ENCODE assay signal across 1 cellular context in the genomic region with DNA sequence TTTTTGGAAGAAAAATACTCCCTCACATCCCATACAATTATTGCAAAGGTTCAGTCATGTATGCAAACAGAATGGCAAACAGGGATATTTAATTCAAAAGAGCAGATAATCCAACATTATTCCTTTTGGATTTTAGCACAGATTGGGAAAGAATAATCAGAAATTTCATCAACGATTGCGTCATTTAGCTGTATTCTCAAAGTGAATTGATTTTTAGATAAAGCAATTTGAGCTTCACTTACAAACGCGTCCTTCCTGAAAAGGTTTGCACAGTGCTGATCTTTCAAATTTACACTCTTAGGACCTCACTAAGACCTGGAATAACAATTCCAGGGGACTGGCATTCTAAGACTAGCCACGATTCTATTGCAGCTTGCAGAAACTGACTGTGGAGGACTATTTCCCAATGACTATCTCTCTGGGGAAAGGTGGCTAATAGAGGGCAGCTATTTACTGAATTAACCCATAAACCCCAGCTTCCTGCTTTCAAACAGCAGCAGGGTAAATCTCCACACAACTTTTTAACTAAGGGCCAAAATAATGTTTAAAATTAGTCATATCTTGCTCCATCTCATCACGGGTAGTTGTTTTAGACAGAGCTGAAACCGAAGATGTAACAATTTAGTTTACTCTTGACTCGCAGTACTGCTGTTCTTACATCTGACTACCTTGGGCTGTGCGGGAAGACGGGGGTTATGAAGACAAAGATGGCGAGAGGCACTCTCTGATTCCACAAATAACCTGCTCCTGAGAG.
A peak's percentile ranks its signal among the peaks of the same experiment; 100 is the strongest.
TF ChIP-seq lines count a peak whose summit lies in the region.

No MANE protein-coding gene starts in this region.

TF ChIP-seq in HepG2, 621 proteins besides CTCF, POLR2A, EP300 and RAD21 (continued from another document and continues in another):
- TF ChIP-seq RBFOX2 (IDR thresholded peaks at IDR 0.05; ENCODE audit: low read depth, low read length): no peak
- TF ChIP-seq ZNF550 (CRISPR knock-in tag; IDR thresholded peaks at IDR 0.05; ENCODE audit: borderline replicate concordance): no peak
- TF ChIP-seq ZNF3 (CRISPR knock-in tag; IDR thresholded peaks at IDR 0.05): no peak
- no peak for TF ChIP-seq ZNF30 (CRISPR knock-in tag; IDR thresholded peaks at IDR 0.05)
- peak; percentile 66 for TF ChIP-seq NCOA2 (CRISPR knock-in tag; IDR thresholded peaks at IDR 0.05)
- TF ChIP-seq ZSCAN12 (CRISPR knock-in tag; IDR thresholded peaks at IDR 0.05): no peak
- no peak for TF ChIP-seq RXRB (CRISPR knock-in tag; IDR thresholded peaks at IDR 0.05; ENCODE audit: borderline replicate concordance)
- TF ChIP-seq POLR2AphosphoS5 (IDR thresholded peaks at IDR 0.05; ENCODE audit: low read depth, low read length): no peak
- TF ChIP-seq, protein P1, sequence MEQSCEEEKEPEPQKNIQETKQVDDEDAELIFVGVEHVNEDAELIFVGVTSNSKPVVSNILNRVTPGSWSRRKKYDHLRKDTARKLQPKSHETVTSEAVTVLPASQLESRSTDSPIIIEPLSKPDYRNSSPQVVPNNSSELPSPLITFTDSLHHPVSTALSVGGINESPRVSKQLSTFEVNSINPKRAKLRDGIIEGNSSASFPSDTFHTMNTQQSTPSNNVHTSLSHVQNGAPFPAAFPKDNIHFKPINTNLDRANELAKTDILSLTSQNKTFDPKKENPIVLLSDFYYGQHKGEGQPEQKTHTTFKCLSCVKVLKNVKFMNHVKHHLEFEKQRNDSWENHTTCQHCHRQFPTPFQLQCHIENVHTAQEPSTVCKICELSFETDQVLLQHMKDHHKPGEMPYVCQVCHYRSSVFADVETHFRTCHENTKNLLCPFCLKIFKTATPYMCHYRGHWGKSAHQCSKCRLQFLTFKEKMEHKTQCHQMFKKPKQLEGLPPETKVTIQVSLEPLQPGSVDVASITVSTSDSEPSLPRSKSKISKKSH (CRISPR knock-in tag; IDR thresholded peaks at IDR 0.05; ENCODE audit: borderline replicate concordance): no peak
- TF ChIP-seq ZSCAN20 (CRISPR knock-in tag; IDR thresholded peaks at IDR 0.05; ENCODE audit: borderline replicate concordance): no peak
- TF ChIP-seq ZBTB3 (CRISPR knock-in tag; IDR thresholded peaks at IDR 0.05; ENCODE audit: borderline replicate concordance, low read depth): no peak
- TF ChIP-seq MEIS1 (CRISPR knock-in tag; IDR thresholded peaks at IDR 0.05; ENCODE audit: borderline replicate concordance): no peak
- peak; percentile 81; the same call in 1 of the 2 replicates for TF ChIP-seq FOXJ3 (CRISPR knock-in tag; IDR thresholded peaks at IDR 0.05; ENCODE audit: borderline replicate concordance)
- TF ChIP-seq, protein P2, sequence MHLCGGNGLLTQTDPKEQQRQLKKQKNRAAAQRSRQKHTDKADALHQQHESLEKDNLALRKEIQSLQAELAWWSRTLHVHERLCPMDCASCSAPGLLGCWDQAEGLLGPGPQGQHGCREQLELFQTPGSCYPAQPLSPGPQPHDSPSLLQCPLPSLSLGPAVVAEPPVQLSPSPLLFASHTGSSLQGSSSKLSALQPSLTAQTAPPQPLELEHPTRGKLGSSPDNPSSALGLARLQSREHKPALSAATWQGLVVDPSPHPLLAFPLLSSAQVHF (CRISPR knock-in tag; IDR thresholded peaks at IDR 0.05): no peak
- no peak for TF ChIP-seq NFE2L1 (CRISPR knock-in tag; IDR thresholded peaks at IDR 0.05; ENCODE audit: borderline replicate concordance)
- TF ChIP-seq, protein P3, sequence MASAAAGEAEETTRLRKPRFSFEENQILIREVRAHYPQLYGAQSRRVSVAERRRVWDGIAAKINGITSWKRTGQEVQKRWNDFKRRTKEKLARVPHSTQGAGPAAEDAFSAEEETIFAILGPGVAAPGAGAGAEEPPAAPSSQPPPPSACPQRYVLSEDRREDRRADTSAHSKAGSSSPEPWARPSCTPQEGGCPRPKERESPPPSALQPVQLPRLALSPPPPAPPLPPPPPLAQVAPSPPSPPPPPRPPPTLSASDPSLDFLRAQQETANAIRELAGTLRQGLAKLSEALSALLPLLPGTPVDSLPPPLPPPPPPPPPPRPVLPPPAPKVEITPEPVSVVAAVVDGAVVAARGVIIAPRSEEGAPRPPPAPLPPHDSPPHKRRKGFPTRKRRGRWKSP (CRISPR knock-in tag; IDR thresholded peaks at IDR 0.05): no peak
- TF ChIP-seq ZNF564 (CRISPR knock-in tag; IDR thresholded peaks at IDR 0.05): no peak
- TF ChIP-seq, protein P4, sequence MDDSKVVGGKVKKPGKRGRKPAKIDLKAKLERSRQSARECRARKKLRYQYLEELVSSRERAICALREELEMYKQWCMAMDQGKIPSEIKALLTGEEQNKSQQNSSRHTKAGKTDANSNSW (CRISPR knock-in tag; IDR thresholded peaks at IDR 0.05; ENCODE audit: borderline replicate concordance): no peak
- TF ChIP-seq JUNB (CRISPR knock-in tag; IDR thresholded peaks at IDR 0.05; ENCODE audit: borderline replicate concordance): no peak
- TF ChIP-seq LCORL (IDR thresholded peaks at IDR 0.05): no peak
- TF ChIP-seq LCORL (CRISPR knock-in tag; IDR thresholded peaks at IDR 0.05): no peak
- no peak for TF ChIP-seq ZNF850 (CRISPR knock-in tag; conservative IDR thresholded peaks at IDR 0.05)
- TF ChIP-seq, protein P5, sequence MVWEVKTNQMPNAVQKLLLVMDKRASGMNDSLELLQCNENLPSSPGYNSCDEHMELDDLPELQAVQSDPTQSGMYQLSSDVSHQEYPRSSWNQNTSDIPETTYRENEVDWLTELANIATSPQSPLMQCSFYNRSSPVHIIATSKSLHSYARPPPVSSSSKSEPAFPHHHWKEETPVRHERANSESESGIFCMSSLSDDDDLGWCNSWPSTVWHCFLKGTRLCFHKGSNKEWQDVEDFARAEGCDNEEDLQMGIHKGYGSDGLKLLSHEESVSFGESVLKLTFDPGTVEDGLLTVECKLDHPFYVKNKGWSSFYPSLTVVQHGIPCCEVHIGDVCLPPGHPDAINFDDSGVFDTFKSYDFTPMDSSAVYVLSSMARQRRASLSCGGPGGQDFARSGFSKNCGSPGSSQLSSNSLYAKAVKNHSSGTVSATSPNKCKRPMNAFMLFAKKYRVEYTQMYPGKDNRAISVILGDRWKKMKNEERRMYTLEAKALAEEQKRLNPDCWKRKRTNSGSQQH (CRISPR knock-in tag; IDR thresholded peaks at IDR 0.05; ENCODE audit: low read depth): no peak
- TF ChIP-seq ZNF530 (CRISPR knock-in tag; IDR thresholded peaks at IDR 0.05; ENCODE audit: low read depth): no peak
- no peak for TF ChIP-seq SIX1 (CRISPR knock-in tag; IDR thresholded peaks at IDR 0.05; ENCODE audit: borderline replicate concordance)
- no peak for TF ChIP-seq SNAI1 (CRISPR knock-in tag; IDR thresholded peaks at IDR 0.05; ENCODE audit: borderline replicate concordance)
- TF ChIP-seq ONECUT2 (CRISPR knock-in tag; IDR thresholded peaks at IDR 0.05): peak; percentile 86
- no peak for TF ChIP-seq SAFB2 (CRISPR knock-in tag; IDR thresholded peaks at IDR 0.05; ENCODE audit: borderline replicate concordance, low read depth)
- TF ChIP-seq KLF6 (CRISPR knock-in tag; IDR thresholded peaks at IDR 0.05): peak; percentile 47; the same call in 1 of the 2 replicates
- TF ChIP-seq RARA (CRISPR knock-in tag; IDR thresholded peaks at IDR 0.05): no peak
- no peak for TF ChIP-seq KDM1A (CRISPR knock-in tag; IDR thresholded peaks at IDR 0.05)
- no peak for TF ChIP-seq ZNF333 (CRISPR knock-in tag; IDR thresholded peaks at IDR 0.05; ENCODE audit: borderline replicate concordance)
- TF ChIP-seq, protein P6, sequence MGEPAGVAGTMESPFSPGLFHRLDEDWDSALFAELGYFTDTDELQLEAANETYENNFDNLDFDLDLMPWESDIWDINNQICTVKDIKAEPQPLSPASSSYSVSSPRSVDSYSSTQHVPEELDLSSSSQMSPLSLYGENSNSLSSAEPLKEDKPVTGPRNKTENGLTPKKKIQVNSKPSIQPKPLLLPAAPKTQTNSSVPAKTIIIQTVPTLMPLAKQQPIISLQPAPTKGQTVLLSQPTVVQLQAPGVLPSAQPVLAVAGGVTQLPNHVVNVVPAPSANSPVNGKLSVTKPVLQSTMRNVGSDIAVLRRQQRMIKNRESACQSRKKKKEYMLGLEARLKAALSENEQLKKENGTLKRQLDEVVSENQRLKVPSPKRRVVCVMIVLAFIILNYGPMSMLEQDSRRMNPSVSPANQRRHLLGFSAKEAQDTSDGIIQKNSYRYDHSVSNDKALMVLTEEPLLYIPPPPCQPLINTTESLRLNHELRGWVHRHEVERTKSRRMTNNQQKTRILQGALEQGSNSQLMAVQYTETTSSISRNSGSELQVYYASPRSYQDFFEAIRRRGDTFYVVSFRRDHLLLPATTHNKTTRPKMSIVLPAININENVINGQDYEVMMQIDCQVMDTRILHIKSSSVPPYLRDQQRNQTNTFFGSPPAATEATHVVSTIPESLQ (CRISPR knock-in tag; conservative IDR thresholded peaks at IDR 0.05): no peak
- TF ChIP-seq CHD2 (IDR thresholded peaks at IDR 0.05; ENCODE audit: low read depth, low read length): no peak
- TF ChIP-seq, protein P7, sequence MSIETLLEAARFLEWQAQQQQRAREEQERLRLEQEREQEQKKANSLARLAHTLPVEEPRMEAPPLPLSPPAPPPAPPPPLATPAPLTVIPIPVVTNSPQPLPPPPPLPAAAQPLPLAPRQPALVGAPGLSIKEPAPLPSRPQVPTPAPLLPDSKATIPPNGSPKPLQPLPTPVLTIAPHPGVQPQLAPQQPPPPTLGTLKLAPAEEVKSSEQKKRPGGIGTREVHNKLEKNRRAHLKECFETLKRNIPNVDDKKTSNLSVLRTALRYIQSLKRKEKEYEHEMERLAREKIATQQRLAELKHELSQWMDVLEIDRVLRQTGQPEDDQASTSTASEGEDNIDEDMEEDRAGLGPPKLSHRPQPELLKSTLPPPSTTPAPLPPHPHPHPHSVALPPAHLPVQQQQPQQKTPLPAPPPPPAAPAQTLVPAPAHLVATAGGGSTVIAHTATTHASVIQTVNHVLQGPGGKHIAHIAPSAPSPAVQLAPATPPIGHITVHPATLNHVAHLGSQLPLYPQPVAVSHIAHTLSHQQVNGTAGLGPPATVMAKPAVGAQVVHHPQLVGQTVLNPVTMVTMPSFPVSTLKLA (IDR thresholded peaks at IDR 0.05): no peak
- TF ChIP-seq RBM22 (optimal IDR thresholded peaks at IDR 0.05; ENCODE audit: low read length): peak; percentile 98
- TF ChIP-seq ZNF766 (CRISPR knock-in tag; IDR thresholded peaks at IDR 0.05; ENCODE audit: borderline replicate concordance): no peak
- TF ChIP-seq, protein P8, sequence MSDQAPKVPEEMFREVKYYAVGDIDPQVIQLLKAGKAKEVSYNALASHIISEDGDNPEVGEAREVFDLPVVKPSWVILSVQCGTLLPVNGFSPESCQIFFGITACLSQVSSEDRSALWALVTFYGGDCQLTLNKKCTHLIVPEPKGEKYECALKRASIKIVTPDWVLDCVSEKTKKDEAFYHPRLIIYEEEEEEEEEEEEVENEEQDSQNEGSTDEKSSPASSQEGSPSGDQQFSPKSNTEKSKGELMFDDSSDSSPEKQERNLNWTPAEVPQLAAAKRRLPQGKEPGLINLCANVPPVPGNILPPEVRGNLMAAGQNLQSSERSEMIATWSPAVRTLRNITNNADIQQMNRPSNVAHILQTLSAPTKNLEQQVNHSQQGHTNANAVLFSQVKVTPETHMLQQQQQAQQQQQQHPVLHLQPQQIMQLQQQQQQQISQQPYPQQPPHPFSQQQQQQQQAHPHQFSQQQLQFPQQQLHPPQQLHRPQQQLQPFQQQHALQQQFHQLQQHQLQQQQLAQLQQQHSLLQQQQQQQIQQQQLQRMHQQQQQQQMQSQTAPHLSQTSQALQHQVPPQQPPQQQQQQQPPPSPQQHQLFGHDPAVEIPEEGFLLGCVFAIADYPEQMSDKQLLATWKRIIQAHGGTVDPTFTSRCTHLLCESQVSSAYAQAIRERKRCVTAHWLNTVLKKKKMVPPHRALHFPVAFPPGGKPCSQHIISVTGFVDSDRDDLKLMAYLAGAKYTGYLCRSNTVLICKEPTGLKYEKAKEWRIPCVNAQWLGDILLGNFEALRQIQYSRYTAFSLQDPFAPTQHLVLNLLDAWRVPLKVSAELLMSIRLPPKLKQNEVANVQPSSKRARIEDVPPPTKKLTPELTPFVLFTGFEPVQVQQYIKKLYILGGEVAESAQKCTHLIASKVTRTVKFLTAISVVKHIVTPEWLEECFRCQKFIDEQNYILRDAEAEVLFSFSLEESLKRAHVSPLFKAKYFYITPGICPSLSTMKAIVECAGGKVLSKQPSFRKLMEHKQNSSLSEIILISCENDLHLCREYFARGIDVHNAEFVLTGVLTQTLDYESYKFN (CRISPR knock-in tag; conservative IDR thresholded peaks at IDR 0.05): 0 out of 2 replicates have a peak, but pooled peaks have one; percentile 34
- peak; percentile 68; the same call in 1 of the 2 replicates for TF ChIP-seq MIXL1 (CRISPR knock-in tag; IDR thresholded peaks at IDR 0.05)
- no peak for TF ChIP-seq GTF3A (CRISPR knock-in tag; conservative IDR thresholded peaks at IDR 0.05)
- TF ChIP-seq THYN1 (CRISPR knock-in tag; IDR thresholded peaks at IDR 0.05; ENCODE audit: borderline replicate concordance, low read depth): no peak
- TF ChIP-seq, protein P9, sequence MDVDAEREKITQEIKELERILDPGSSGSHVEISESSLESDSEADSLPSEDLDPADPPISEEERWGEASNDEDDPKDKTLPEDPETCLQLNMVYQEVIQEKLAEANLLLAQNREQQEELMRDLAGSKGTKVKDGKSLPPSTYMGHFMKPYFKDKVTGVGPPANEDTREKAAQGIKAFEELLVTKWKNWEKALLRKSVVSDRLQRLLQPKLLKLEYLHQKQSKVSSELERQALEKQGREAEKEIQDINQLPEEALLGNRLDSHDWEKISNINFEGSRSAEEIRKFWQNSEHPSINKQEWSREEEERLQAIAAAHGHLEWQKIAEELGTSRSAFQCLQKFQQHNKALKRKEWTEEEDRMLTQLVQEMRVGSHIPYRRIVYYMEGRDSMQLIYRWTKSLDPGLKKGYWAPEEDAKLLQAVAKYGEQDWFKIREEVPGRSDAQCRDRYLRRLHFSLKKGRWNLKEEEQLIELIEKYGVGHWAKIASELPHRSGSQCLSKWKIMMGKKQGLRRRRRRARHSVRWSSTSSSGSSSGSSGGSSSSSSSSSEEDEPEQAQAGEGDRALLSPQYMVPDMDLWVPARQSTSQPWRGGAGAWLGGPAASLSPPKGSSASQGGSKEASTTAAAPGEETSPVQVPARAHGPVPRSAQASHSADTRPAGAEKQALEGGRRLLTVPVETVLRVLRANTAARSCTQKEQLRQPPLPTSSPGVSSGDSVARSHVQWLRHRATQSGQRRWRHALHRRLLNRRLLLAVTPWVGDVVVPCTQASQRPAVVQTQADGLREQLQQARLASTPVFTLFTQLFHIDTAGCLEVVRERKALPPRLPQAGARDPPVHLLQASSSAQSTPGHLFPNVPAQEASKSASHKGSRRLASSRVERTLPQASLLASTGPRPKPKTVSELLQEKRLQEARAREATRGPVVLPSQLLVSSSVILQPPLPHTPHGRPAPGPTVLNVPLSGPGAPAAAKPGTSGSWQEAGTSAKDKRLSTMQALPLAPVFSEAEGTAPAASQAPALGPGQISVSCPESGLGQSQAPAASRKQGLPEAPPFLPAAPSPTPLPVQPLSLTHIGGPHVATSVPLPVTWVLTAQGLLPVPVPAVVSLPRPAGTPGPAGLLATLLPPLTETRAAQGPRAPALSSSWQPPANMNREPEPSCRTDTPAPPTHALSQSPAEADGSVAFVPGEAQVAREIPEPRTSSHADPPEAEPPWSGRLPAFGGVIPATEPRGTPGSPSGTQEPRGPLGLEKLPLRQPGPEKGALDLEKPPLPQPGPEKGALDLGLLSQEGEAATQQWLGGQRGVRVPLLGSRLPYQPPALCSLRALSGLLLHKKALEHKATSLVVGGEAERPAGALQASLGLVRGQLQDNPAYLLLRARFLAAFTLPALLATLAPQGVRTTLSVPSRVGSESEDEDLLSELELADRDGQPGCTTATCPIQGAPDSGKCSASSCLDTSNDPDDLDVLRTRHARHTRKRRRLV (CRISPR knock-in tag; IDR thresholded peaks at IDR 0.05): no peak
